ENCODE assay signal across 9 cellular contexts in genomic region chr14:81534510-81535074, GRCh38. TPM values are rescaled to one million over a fixed set of nuclear protein-coding genes. Genes with fewer than 3 reads are reported as not detected.
A peak's percentile ranks its signal among the peaks of the same experiment; 100 is the strongest.
DNase-seq lines count a peak whose midpoint lies in the region; ATAC-seq and TF ChIP-seq lines count a peak whose summit lies in the region.
"Had no signal": no experiment of that assay in that cellular context is flagged by ENCODE, and none has a peak within 500 bp of the region (broad histone marks: within the 10 kb centered on the region; RNA-seq: fewer than 3 reads in every experiment).

No MANE protein-coding gene starts in this region.

- H3K9me3 ChIP-seq in left ventricle myocardium inferior (replicated peaks) (peaks cover 3% of the 10 kb centered on the region), heart left ventricle (peaks cover 0 to 4% (median 0%) of the 10 kb centered on the region in 12 donors), WERI-Rb-1 (ENCODE audit: severe bottlenecking) (peaks cover 9% of the 10 kb centered on the region), right lobe of liver (no peaks in the 10 kb centered on the region)

- H3K36me3 Mint-ChIP-seq in type B pancreatic cell, result no peaks in the 10 kb centered on the region

- peak overlapping the region; percentile 46 for H3K4me3 ChIP-seq in left ventricle myocardium inferior
- H3K4me3 ChIP-seq in heart left ventricle, result peak overlapping the region in 4 of 12 donors; percentile 11 to 94 (median 22)
- peak overlapping the region; percentile 90 for H3K4me3 ChIP-seq in WERI-Rb-1 (ENCODE audit: low read depth, low read length)
- peak overlapping the region in 2 of 3 donors; percentile 18 to 21 for H3K4me3 ChIP-seq in right lobe of liver
- H3K4me3 ChIP-seq: cardiac muscle cell had no signal

- no peaks in the 10 kb centered on the region for H3K36me3 ChIP-seq in left ventricle myocardium inferior
- H3K36me3 ChIP-seq in heart left ventricle, result peaks cover 0 to 6% (median 0%) of the 10 kb centered on the region in 9 donors
- no peaks in the 10 kb centered on the region; the same call in 1 of the 2 replicates for H3K36me3 ChIP-seq in WERI-Rb-1
- H3K36me3 ChIP-seq in right lobe of liver, result no peaks in the 10 kb centered on the region
- H3K36me3 ChIP-seq: cardiac muscle cell had no signal

- peaks cover 21% of the 10 kb centered on the region for H3K4me1 Mint-ChIP-seq in type B pancreatic cell (ENCODE audit: unreplicated experiment)

- H3K27ac ChIP-seq in left ventricle myocardium inferior (replicated peaks), result peak overlapping the region; percentile 77
- peak overlapping the region in 5 of 12 donors; percentile 38 to 82 (median 52) for H3K27ac ChIP-seq in heart left ventricle
- no peak overlapping the region for H3K27ac ChIP-seq in WERI-Rb-1
- peak overlapping the region; percentile 34 to 80 (median 51) for H3K27ac ChIP-seq in right lobe of liver
- H3K27ac ChIP-seq: cardiac muscle cell had no signal

- TF ChIP-seq CTCF in left ventricle myocardium inferior (IDR thresholded peaks at IDR 0.05; ENCODE audit: borderline replicate concordance), result no peak
- no peak for TF ChIP-seq CTCF in heart left ventricle (IDR thresholded peaks at IDR 0.05)
- no peak for TF ChIP-seq CTCF in WERI-Rb-1 (IDR thresholded peaks at IDR 0.05; ENCODE audit: low read depth, low read length)
- no peak for TF ChIP-seq CTCF in right lobe of liver (IDR thresholded peaks at IDR 0.05)
- no peak for TF ChIP-seq CTCF in type B pancreatic cell (conservative IDR thresholded peaks at IDR 0.05)

- H3K4me3 Mint-ChIP-seq in type B pancreatic cell, result peak overlapping the region; percentile 97

- intact Hi-C loops in left ventricle myocardium inferior (cut with micrococcal nuclease) (no loop called here), heart left ventricle (cut with DNase I) (no loop called here), right lobe of liver (cut with DNase I) (no loop called here)

- H3K27ac Mint-ChIP-seq in type B pancreatic cell, result peak overlapping the region; percentile 95

- H3K4me1 ChIP-seq in left ventricle myocardium inferior (peaks cover 67% of the 10 kb centered on the region), heart left ventricle (peaks cover 9 to 64% (median 47%) of the 10 kb centered on the region in 12 donors), right lobe of liver (peaks cover 0 to 54% (median 20%) of the 10 kb centered on the region in 4 donors)

- no peak for TF ChIP-seq POLR2A in heart left ventricle (IDR thresholded peaks at IDR 0.05)
- peak; percentile 19 for TF ChIP-seq POLR2A in right lobe of liver (IDR thresholded peaks at IDR 0.05)

- ATAC-seq in heart left ventricle (no peak), right lobe of liver (peak in 2 of 4 donors; percentile 0 to 1), GM21390 (IDR thresholded peaks at IDR 0.05; ENCODE audit: unreplicated experiment) (no peak), GM18511 (IDR thresholded peaks at IDR 0.05; ENCODE audit: unreplicated experiment) (no peak)

- 94 to 95% (median 94%) methylated on average over 8 of the region's 8 CpGs for WGBS in heart left ventricle, 4 donors
- WGBS in right lobe of liver (ENCODE audit: insufficient coverage, low coverage, low lambda C conversion rate, missing lambda C conversion rate), result 34% methylated on average over 8 of the region's 8 CpGs

- H3K27me3 ChIP-seq in left ventricle myocardium inferior (ENCODE audit: low read depth) (no peaks in the 10 kb centered on the region), heart left ventricle (peaks cover 0 to 6% (median 0%) of the 10 kb centered on the region in 9 donors), WERI-Rb-1 (ENCODE audit: insufficient read depth, low read depth, severe bottlenecking) (no peaks in the 10 kb centered on the region), right lobe of liver (no peaks in the 10 kb centered on the region)
- H3K27me3 ChIP-seq: cardiac muscle cell had no signal

- no peaks in the 10 kb centered on the region for H3K9me3 Mint-ChIP-seq in type B pancreatic cell

- DNase-seq in left ventricle myocardium inferior (no peak), heart left ventricle (no peak), WERI-Rb-1 (no peak), right lobe of liver (no peak), type B pancreatic cell (ENCODE audit: extremely low spot score, unreplicated experiment) (no peak)
- DNase-seq in activated effector memory CD4-positive, alpha-beta T cell treated with anti-CD3 and anti-CD28 coated beads, Interleukin-2, amount 50 U/mL, for 16 hours, result no peak

- no peaks in the 10 kb centered on the region for H3K27me3 Mint-ChIP-seq in type B pancreatic cell

RNA-seq across cellular contexts. Expression of gene SEL1L, which starts 0.9 kb away (rescaled TPM):
- total RNA-seq in left ventricle myocardium inferior (54.4 TPM), heart left ventricle (10 to 100 TPM; 36.6 to 86.5 (median 64.0) TPM), right lobe of liver (100 to 1,000 TPM in 4 of 6 experiments, 10 to 100 TPM in 2; 60.7 to 146 (median 123) TPM), type B pancreatic cell (ENCODE audit: low replicate concordance) (58.3 and 59.0 TPM in 2 replicates)
- 10 to 100 TPM in 1 of 2 donors, 1 to 10 TPM in 1; 9.4 to 53.2 TPM for polyA plus RNA-seq in heart left ventricle
